In the genomic region with DNA sequence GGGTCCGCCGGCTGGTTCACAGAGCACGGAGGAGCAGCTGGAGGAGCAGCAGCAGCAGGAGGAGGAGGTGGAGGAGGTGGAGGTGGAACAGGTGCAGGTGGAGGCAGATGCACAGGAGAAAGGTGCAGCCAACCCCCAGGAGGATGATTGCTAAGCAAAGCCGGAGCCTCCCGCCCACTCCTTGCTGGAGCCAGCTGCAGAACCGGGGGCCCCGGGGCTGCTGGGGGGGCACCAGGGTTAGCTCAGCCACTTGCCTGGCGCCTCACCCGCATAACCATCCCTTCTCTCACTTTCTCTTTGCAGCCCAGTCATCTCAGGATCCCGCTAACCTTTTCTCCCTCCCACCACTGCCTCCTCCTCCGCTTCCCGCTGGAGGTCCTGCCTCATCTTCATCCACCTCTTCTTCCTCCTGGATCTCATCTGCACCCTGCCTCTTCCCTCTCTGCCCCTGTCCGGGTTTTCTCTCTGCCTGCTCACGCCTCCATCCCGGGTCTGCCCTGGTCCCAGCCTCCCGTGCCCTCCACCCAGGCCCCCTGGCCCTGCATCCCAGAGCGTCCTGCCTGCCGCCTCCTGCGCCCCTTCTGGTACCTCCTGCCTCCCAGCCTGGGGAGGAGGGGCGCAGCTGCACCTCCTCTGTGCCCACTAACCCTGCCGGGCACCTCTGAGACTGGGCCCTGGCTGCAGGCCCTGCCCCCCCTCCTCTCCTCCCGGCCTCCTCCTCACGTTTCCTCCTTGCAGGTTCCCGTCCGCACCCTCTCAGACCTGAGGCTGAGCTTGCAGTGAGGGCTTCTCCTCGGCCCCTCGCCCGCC, we compare ENCODE assay signal across 13 cellular contexts. TPM values are rescaled to one million over a fixed set of nuclear protein-coding genes. Genes with fewer than 3 reads are reported as not detected.
DNase-seq lines count a peak whose midpoint lies in the region; ATAC-seq lines count a peak whose summit lies in the region.
"Had no signal": no experiment of that assay in that cellular context is flagged by ENCODE, and none has a peak within 500 bp of the region (broad histone marks: within the 10 kb centered on the region; RNA-seq: fewer than 3 reads in every experiment).

No MANE protein-coding gene starts in this region.

- DNase-seq in activated CD8-positive, alpha-beta memory T cell treated with anti-CD3 and anti-CD28 coated beads for 24 hours, result peak; percentile 74
- DNase-seq in activated CD8-positive, alpha-beta memory T cell treated with anti-CD3 and anti-CD28 coated beads, Interleukin-2, amount 50 U/mL, for 4 hours, result no peak
- DNase-seq in NCI-H510A treated with DMSO at 0.1 percent for 48 hours (lab: John Stamatoyannopoulos, UW), result peak; percentile 15
- DNase-seq in activated naive CD4-positive, alpha-beta T cell treated with anti-CD3 and anti-CD28 coated beads, Interleukin-2, amount 50 U/mL, for 72 hours (ENCODE audit: low spot score in 2 of 2), result peak in 1 of 2 donors; percentile 52
- DNase-seq in stimulated activated CD8-positive, alpha-beta memory T cell treated with anti-CD3 and anti-CD28 coated beads, Interleukin-4, amount 100 ng/mL, for 48 hours, result peak; percentile 85
- no peak for DNase-seq in NCI-H2227 treated with DMSO at 0.1 percent for 48 hours (lab: John Stamatoyannopoulos, UW)
- DNase-seq in naive thymus-derived CD8-positive, alpha-beta T cell, result no peak
- DNase-seq: aorta; effector CD8-positive, alpha-beta T cell; H7; T1000; transverse colon had no signal

- H3K4me1 Mint-ChIP-seq in naive thymus-derived CD8-positive, alpha-beta T cell, result peaks cover 6 to 27% (median 13%) of the 10 kb centered on the region in 4 donors

- POLR2A ChIA-PET in naive thymus-derived CD8-positive, alpha-beta T cell (lab: Charles Lee), result no interaction called here

- H3K27ac Mint-ChIP-seq in activated naive CD4-positive, alpha-beta T cell treated with anti-CD3 and anti-CD28 coated beads, Interleukin-2, amount 50 U/mL, for 72 hours, result peak overlapping the region in 1 of 2 donors; percentile 72
- H3K27ac Mint-ChIP-seq in naive thymus-derived CD8-positive, alpha-beta T cell, result peak overlapping the region in 2 of 10 donors; percentile 49 to 75

- peaks cover 0 to 5% of the 10 kb centered on the region in 2 donors for H3K36me3 Mint-ChIP-seq in activated naive CD4-positive, alpha-beta T cell treated with anti-CD3 and anti-CD28 coated beads, Interleukin-2, amount 50 U/mL, for 72 hours
- peaks cover 0 to 16% (median 4%) of the 10 kb centered on the region in 3 donors for H3K36me3 Mint-ChIP-seq in naive thymus-derived CD8-positive, alpha-beta T cell

- no peak overlapping the region for H3K4me3 Mint-ChIP-seq in naive thymus-derived CD8-positive, alpha-beta T cell

- H3K27me3 Mint-ChIP-seq in naive thymus-derived CD8-positive, alpha-beta T cell, result no peaks in the 10 kb centered on the region

- no peaks in the 10 kb centered on the region for H3K9me3 Mint-ChIP-seq in activated naive CD4-positive, alpha-beta T cell treated with anti-CD3 and anti-CD28 coated beads, Interleukin-2, amount 50 U/mL, for 72 hours
- no peaks in the 10 kb centered on the region for H3K9me3 Mint-ChIP-seq in naive thymus-derived CD8-positive, alpha-beta T cell

- peak; percentile 79 to 89 for ATAC-seq in activated naive CD4-positive, alpha-beta T cell treated with anti-CD3 and anti-CD28 coated beads, Interleukin-2, amount 50 U/mL, for 72 hours
- no peak for ATAC-seq in naive thymus-derived CD8-positive, alpha-beta T cell
- no peak for ATAC-seq in HG03432 (IDR thresholded peaks at IDR 0.05; ENCODE audit: unreplicated experiment)

RNA-seq across cellular contexts. Expression of gene KCTD17, which starts 9.5 kb away (rescaled TPM):
- total RNA-seq in activated naive CD4-positive, alpha-beta T cell treated with anti-CD3 and anti-CD28 coated beads, Interleukin-2, amount 50 U/mL, for 72 hours, result 10 to 100 TPM; 20.0 to 35.7 TPM
- total RNA-seq in naive thymus-derived CD8-positive, alpha-beta T cell, result 10 to 100 TPM; 26.1 to 26.6 TPM
- polyA plus RNA-seq in naive thymus-derived CD8-positive, alpha-beta T cell, result 10 to 100 TPM in 2 of 3 donors, 1 to 10 TPM in 1; 9.1 to 12.1 (median 10.3) TPM

RNA-seq across cellular contexts. Expression of gene MPST, which starts 41.5 kb away (rescaled TPM):
- 10 to 100 TPM; 20.9 to 23.2 TPM for total RNA-seq in activated naive CD4-positive, alpha-beta T cell treated with anti-CD3 and anti-CD28 coated beads, Interleukin-2, amount 50 U/mL, for 72 hours
- 1 to 10 TPM; 1.1 to 1.5 TPM for total RNA-seq in naive thymus-derived CD8-positive, alpha-beta T cell
- 1 to 10 TPM in 2 of 3 donors, under 1 TPM in 1; 0.34 to 9.7 (median 1.8) TPM for polyA plus RNA-seq in naive thymus-derived CD8-positive, alpha-beta T cell

RNA-seq across cellular contexts. Expression of gene TST, which starts 41.8 kb away (rescaled TPM):
- 1 to 10 TPM; 5.1 to 5.3 TPM for total RNA-seq in activated naive CD4-positive, alpha-beta T cell treated with anti-CD3 and anti-CD28 coated beads, Interleukin-2, amount 50 U/mL, for 72 hours
- not detected for total RNA-seq in naive thymus-derived CD8-positive, alpha-beta T cell
- polyA plus RNA-seq in naive thymus-derived CD8-positive, alpha-beta T cell, result 1 to 10 TPM in 1 of 3 donors, not detected in 2; 1.5 TPM

RNA-seq across cellular contexts. Expression of gene TMPRSS6, which starts 48.5 kb away (rescaled TPM):
- 10 to 100 TPM in 1 of 2 donors, 1 to 10 TPM in 1; 8.7 to 27.8 TPM for total RNA-seq in activated naive CD4-positive, alpha-beta T cell treated with anti-CD3 and anti-CD28 coated beads, Interleukin-2, amount 50 U/mL, for 72 hours
- total RNA-seq in naive thymus-derived CD8-positive, alpha-beta T cell, result under 1 TPM; 0.27 to 0.36 TPM
- polyA plus RNA-seq in naive thymus-derived CD8-positive, alpha-beta T cell, result under 1 TPM; 0.05 to 0.09 (median 0.06) TPM
- total RNA-seq: aorta, H7 had no signal
- polyA plus RNA-seq: aorta had no signal

Comparison
In these comparisons a context has a peak if more than half of its experiments do, and no peak if none do; other contexts are left out.
1. DNase-seq: peak in activated CD8-positive, alpha-beta memory T cell treated with anti-CD3 and anti-CD28 coated beads for 24 hours (single experiment), NCI-H510A treated with DMSO at 0.1 percent for 48 hours (single experiment) and stimulated activated CD8-positive, alpha-beta memory T cell treated with anti-CD3 and anti-CD28 coated beads, Interleukin-4, amount 100 ng/mL, for 48 hours (single experiment); none in activated CD8-positive, alpha-beta memory T cell treated with anti-CD3 and anti-CD28 coated beads, Interleukin-2, amount 50 U/mL, for 4 hours (single experiment), NCI-H2227 treated with DMSO at 0.1 percent for 48 hours (single experiment) and naive thymus-derived CD8-positive, alpha-beta T cell (0 of 10).
2. ATAC-seq: peak in activated naive CD4-positive, alpha-beta T cell treated with anti-CD3 and anti-CD28 coated beads, Interleukin-2, amount 50 U/mL, for 72 hours (2 of 2); none in naive thymus-derived CD8-positive, alpha-beta T cell (0 of 2) and HG03432 (single experiment).
3. RNA of gene MPST, which starts 41.5 kb away (total RNA-seq): 20.9 to 23.2 TPM in activated naive CD4-positive, alpha-beta T cell treated with anti-CD3 and anti-CD28 coated beads, Interleukin-2, amount 50 U/mL, for 72 hours; 1.1 to 1.5 TPM in naive thymus-derived CD8-positive, alpha-beta T cell; every median in the first group is over 4 times any median in the second.
4. RNA of gene TST, which starts 41.8 kb away (total RNA-seq): 5.1 to 5.3 TPM in activated naive CD4-positive, alpha-beta T cell treated with anti-CD3 and anti-CD28 coated beads, Interleukin-2, amount 50 U/mL, for 72 hours; not detected in naive thymus-derived CD8-positive, alpha-beta T cell; every median in the first group is over 4 times any median in the second.